ENCODE assay signal across 19 cellular contexts in genomic region chr9:94250456-94250855, GRCh38. TPM values are rescaled to one million over a fixed set of nuclear protein-coding genes. Genes with fewer than 3 reads are reported as not detected.
DNase-seq lines count a peak whose midpoint lies in the region; ATAC-seq and TF ChIP-seq lines count a peak whose summit lies in the region.
"Had no signal": no experiment of that assay in that cellular context is flagged by ENCODE, and none has a peak within 500 bp of the region (broad histone marks: within the 10 kb centered on the region; RNA-seq: fewer than 3 reads in every experiment).

No MANE protein-coding gene starts in this region.

- TF ChIP-seq CTCF in PC-3 (conservative IDR thresholded peaks at IDR 0.05; ENCODE audit: low read depth, low read length) (no peak), endothelial cell (IDR thresholded peaks at IDR 0.05; ENCODE audit: unreplicated experiment) (no peak)

- POLR2A ChIA-PET in CD8-positive, alpha-beta memory T cell (lab: Charles Lee): no interaction called here
- POLR2A ChIA-PET in PC-3 (lab: Charles Lee; ENCODE audit: unreplicated experiment): no interaction called here
- POLR2A ChIA-PET in activated naive CD8-positive, alpha-beta T cell treated with anti-CD3 and anti-CD28 coated beads, Interleukin-2, amount 10 ng/mL, durations not matched to agents 7 days and 5 days (lab: Charles Lee): no interaction called here

- BruUV-seq in PC-3 (replicated peaks; lab: Mats Ljungman, UMichigan): no TSS peak

- H3K4me3 Mint-ChIP-seq in CD8-positive, alpha-beta memory T cell: peak overlapping the region in 1 of 7 donors; percentile 8
- no peak overlapping the region for H3K4me3 Mint-ChIP-seq in activated naive CD8-positive, alpha-beta T cell treated with anti-CD3 and anti-CD28 coated beads, Interleukin-2, amount 10 ng/mL, durations not matched to agents 7 days and 5 days
- no peak overlapping the region for H3K4me3 Mint-ChIP-seq in activated T-helper 1 cell treated with anti-CD3 and anti-CD28 coated beads, Interleukin-12 subunit alpha, Interleukin-12 subunit beta, Interleukin-2, Interleukin-4 antibody, amounts not matched to agents 30 ng/mL and 10 ng/mL and 1 ng/mL, durations not matched to agents 14 hours and 24 hours and 36 hours
- no peak overlapping the region for H3K4me3 Mint-ChIP-seq in endothelial cell (ENCODE audit: unreplicated experiment)
- H3K4me3 Mint-ChIP-seq: neural crest cell had no signal

- no peak overlapping the region for H3K27ac ChIP-seq in CD8-positive, alpha-beta memory T cell (ENCODE audit: low read depth, low read length)
- H3K27ac ChIP-seq in PC-3 (ENCODE audit: low read length): no peak overlapping the region
- H3K27ac ChIP-seq: 22Rv1, BLaER1, heart right ventricle, KMS-11, SJCRH30, stomach had no signal

- no peak overlapping the region for H3K4me3 ChIP-seq in CD8-positive, alpha-beta memory T cell (ENCODE audit: low read length)
- no peak overlapping the region for H3K4me3 ChIP-seq in PC-3 (ENCODE audit: low read length)
- H3K4me3 ChIP-seq: BLaER1, heart right ventricle, SJCRH30, stomach had no signal

- peak overlapping the region in 6 of 8 donors; percentile 17 to 80 (median 64) for H3K27ac Mint-ChIP-seq in CD8-positive, alpha-beta memory T cell
- peak overlapping the region; percentile 3 for H3K27ac Mint-ChIP-seq in activated naive CD8-positive, alpha-beta T cell treated with anti-CD3 and anti-CD28 coated beads, Interleukin-2, amount 10 ng/mL, durations not matched to agents 7 days and 5 days
- no peak overlapping the region for H3K27ac Mint-ChIP-seq in activated T-helper 1 cell treated with anti-CD3 and anti-CD28 coated beads, Interleukin-12 subunit alpha, Interleukin-12 subunit beta, Interleukin-2, Interleukin-4 antibody, amounts not matched to agents 30 ng/mL and 10 ng/mL and 1 ng/mL, durations not matched to agents 14 hours and 24 hours and 36 hours
- H3K27ac Mint-ChIP-seq in endothelial cell (ENCODE audit: unreplicated experiment): no peak overlapping the region

- DNase-seq in NCI-H1417 (lab: John Stamatoyannopoulos, UW) (peak in 2 of 3 experiments; percentile 25 to 63), NCI-H1417 treated with DMSO at 0.1 percent for 48 hours (lab: John Stamatoyannopoulos, UW) (no peak), PC-3 (peak; percentile 50), endothelial cell (ENCODE audit: low spot score) (no peak)
- peak in 2 of 5 donors; percentile 17 to 31 for DNase-seq in CD8-positive, alpha-beta memory T cell
- DNase-seq in activated naive CD8-positive, alpha-beta T cell treated with anti-CD3 and anti-CD28 coated beads, Interleukin-2, amount 10 ng/mL, durations not matched to agents 7 days and 5 days: no peak
- no peak for DNase-seq in activated T-helper 1 cell treated with anti-CD3 and anti-CD28 coated beads, Interleukin-12 subunit alpha, Interleukin-12 subunit beta, Interleukin-2, Interleukin-4 antibody, amounts not matched to agents 30 ng/mL and 10 ng/mL and 1 ng/mL, durations not matched to agents 14 hours and 24 hours and 36 hours (ENCODE audit: low spot score)
- DNase-seq: heart right ventricle, islet precursor cell, mesenchymal stem cell, NCI-H446 treated with DMSO at 0.1 percent for 48 hours, SJCRH30, stomach, T-helper 9 cell had no signal

- no peaks in the 10 kb centered on the region for H3K9me3 ChIP-seq in CD8-positive, alpha-beta memory T cell (ENCODE audit: low read length)
- H3K9me3 ChIP-seq in PC-3 (ENCODE audit: low read length): no peaks in the 10 kb centered on the region
- H3K9me3 ChIP-seq: BLaER1, heart right ventricle, SJCRH30, stomach had no signal

- H3K9ac ChIP-seq in PC-3 (ENCODE audit: low read length): no peak overlapping the region
- H3K9ac ChIP-seq: BLaER1, KMS-11 had no signal

- no peaks in the 10 kb centered on the region for H3K79me2 ChIP-seq in PC-3 (ENCODE audit: low read length)

- intact Hi-C loops in PC-3 (cut with micrococcal nuclease): no loop called here
- intact Hi-C loops in activated T-helper 1 cell treated with anti-CD3 and anti-CD28 coated beads, Interleukin-12 subunit alpha, Interleukin-12 subunit beta, Interleukin-2, Interleukin-4 antibody, amounts not matched to agents 30 ng/mL and 10 ng/mL and 1 ng/mL, durations not matched to agents 14 hours and 24 hours and 36 hours (cut with micrococcal nuclease): no loop called here

- H3F3A ChIP-seq in PC-3 (ENCODE audit: low read length, unreplicated experiment): no peaks in the 10 kb centered on the region

- H3K27me3 ChIP-seq in CD8-positive, alpha-beta memory T cell (ENCODE audit: insufficient read depth, low read length, poor library complexity, severe bottlenecking): no peaks in the 10 kb centered on the region
- H3K27me3 ChIP-seq in PC-3 (ENCODE audit: low read length): no peaks in the 10 kb centered on the region
- H3K27me3 ChIP-seq: BLaER1, heart right ventricle, stomach had no signal

- no peaks in the 10 kb centered on the region for H3K36me3 ChIP-seq in CD8-positive, alpha-beta memory T cell (ENCODE audit: insufficient read depth, low read length)
- no peaks in the 10 kb centered on the region for H3K36me3 ChIP-seq in PC-3 (ENCODE audit: low read depth, low read length)
- H3K36me3 ChIP-seq: BLaER1, heart right ventricle, SJCRH30, stomach had no signal

- H3K36me3 Mint-ChIP-seq in CD8-positive, alpha-beta memory T cell: no peaks in the 10 kb centered on the region
- H3K36me3 Mint-ChIP-seq in activated naive CD8-positive, alpha-beta T cell treated with anti-CD3 and anti-CD28 coated beads, Interleukin-2, amount 10 ng/mL, durations not matched to agents 7 days and 5 days: no peaks in the 10 kb centered on the region
- no peaks in the 10 kb centered on the region for H3K36me3 Mint-ChIP-seq in activated T-helper 1 cell treated with anti-CD3 and anti-CD28 coated beads, Interleukin-12 subunit alpha, Interleukin-12 subunit beta, Interleukin-2, Interleukin-4 antibody, amounts not matched to agents 30 ng/mL and 10 ng/mL and 1 ng/mL, durations not matched to agents 14 hours and 24 hours and 36 hours (ENCODE audit: low read depth)
- no peaks in the 10 kb centered on the region for H3K36me3 Mint-ChIP-seq in endothelial cell (ENCODE audit: low read depth, unreplicated experiment)

- peaks cover 8% of the 10 kb centered on the region for H3K4me1 ChIP-seq in CD8-positive, alpha-beta memory T cell (ENCODE audit: insufficient read depth, low read length)
- 0 out of 2 replicates have a peak, but pooled peaks cover 7% of the 10 kb centered on the region for H3K4me1 ChIP-seq in PC-3 (ENCODE audit: insufficient read depth, low read length)
- H3K4me1 ChIP-seq: BLaER1, heart right ventricle, SJCRH30, stomach had no signal

- no peak overlapping the region for H3K4me2 ChIP-seq in PC-3 (ENCODE audit: low read length)
- H3K4me2 ChIP-seq: BLaER1, KMS-11 had no signal

- no peak for ATAC-seq in PC-3
- no peak for ATAC-seq in activated naive CD8-positive, alpha-beta T cell treated with anti-CD3 and anti-CD28 coated beads, Interleukin-2, amount 10 ng/mL, durations not matched to agents 7 days and 5 days (ENCODE audit: low read depth)
- no peak for ATAC-seq in GM18498 (IDR thresholded peaks at IDR 0.05; ENCODE audit: unreplicated experiment)
- ATAC-seq: heart right ventricle had no signal

- no peaks in the 10 kb centered on the region for H3K9me3 Mint-ChIP-seq in CD8-positive, alpha-beta memory T cell
- H3K9me3 Mint-ChIP-seq in activated naive CD8-positive, alpha-beta T cell treated with anti-CD3 and anti-CD28 coated beads, Interleukin-2, amount 10 ng/mL, durations not matched to agents 7 days and 5 days: no peaks in the 10 kb centered on the region
- H3K9me3 Mint-ChIP-seq in activated T-helper 1 cell treated with anti-CD3 and anti-CD28 coated beads, Interleukin-12 subunit alpha, Interleukin-12 subunit beta, Interleukin-2, Interleukin-4 antibody, amounts not matched to agents 30 ng/mL and 10 ng/mL and 1 ng/mL, durations not matched to agents 14 hours and 24 hours and 36 hours: no peaks in the 10 kb centered on the region
- no peaks in the 10 kb centered on the region for H3K9me3 Mint-ChIP-seq in endothelial cell (ENCODE audit: unreplicated experiment)
- H3K9me3 Mint-ChIP-seq: neural crest cell had no signal

- no peaks in the 10 kb centered on the region for H4K20me1 ChIP-seq in PC-3 (ENCODE audit: low read length)
- H4K20me1 ChIP-seq: BLaER1 had no signal

- no peaks in the 10 kb centered on the region for H3K9me2 ChIP-seq in PC-3 (replicated peaks; ENCODE audit: low read length)

- CTCF ChIA-PET in CD8-positive, alpha-beta memory T cell (lab: Charles Lee): no interaction called here
- CTCF ChIA-PET in PC-3 (lab: Charles Lee): no interaction called here

- H3K27me3 Mint-ChIP-seq in CD8-positive, alpha-beta memory T cell: no peaks in the 10 kb centered on the region
- H3K27me3 Mint-ChIP-seq in activated naive CD8-positive, alpha-beta T cell treated with anti-CD3 and anti-CD28 coated beads, Interleukin-2, amount 10 ng/mL, durations not matched to agents 7 days and 5 days: no peaks in the 10 kb centered on the region
- peaks cover 6% of the 10 kb centered on the region for H3K27me3 Mint-ChIP-seq in activated T-helper 1 cell treated with anti-CD3 and anti-CD28 coated beads, Interleukin-12 subunit alpha, Interleukin-12 subunit beta, Interleukin-2, Interleukin-4 antibody, amounts not matched to agents 30 ng/mL and 10 ng/mL and 1 ng/mL, durations not matched to agents 14 hours and 24 hours and 36 hours (ENCODE audit: insufficient read depth)
- H3K27me3 Mint-ChIP-seq in endothelial cell (ENCODE audit: unreplicated experiment): no peaks in the 10 kb centered on the region

- H3K4me1 Mint-ChIP-seq in CD8-positive, alpha-beta memory T cell: peaks cover 11 to 20% (median 12%) of the 10 kb centered on the region in 3 donors
- peaks cover 11% of the 10 kb centered on the region for H3K4me1 Mint-ChIP-seq in activated naive CD8-positive, alpha-beta T cell treated with anti-CD3 and anti-CD28 coated beads, Interleukin-2, amount 10 ng/mL, durations not matched to agents 7 days and 5 days
- H3K4me1 Mint-ChIP-seq in activated T-helper 1 cell treated with anti-CD3 and anti-CD28 coated beads, Interleukin-12 subunit alpha, Interleukin-12 subunit beta, Interleukin-2, Interleukin-4 antibody, amounts not matched to agents 30 ng/mL and 10 ng/mL and 1 ng/mL, durations not matched to agents 14 hours and 24 hours and 36 hours (ENCODE audit: low read depth): peaks cover 5% of the 10 kb centered on the region
- H3K4me1 Mint-ChIP-seq in endothelial cell (ENCODE audit: unreplicated experiment): no peaks in the 10 kb centered on the region

- no peak overlapping the region for H2AFZ ChIP-seq in PC-3 (ENCODE audit: low read length)

RNA-seq across cellular contexts. Expression of gene ZNF169, which starts 8.6 kb away (rescaled TPM):
- 1 to 10 TPM; 5.3 to 6.3 TPM for total RNA-seq in CD8-positive, alpha-beta memory T cell
- polyA plus RNA-seq in CD8-positive, alpha-beta memory T cell: 3.8 TPM
- total RNA-seq in PC-3 (2014; rRNA removed) (2.4 and 2.8 TPM in 2 replicates), endothelial cell (ENCODE audit: unreplicated experiment) (4.9 TPM)
- total RNA-seq in activated naive CD8-positive, alpha-beta T cell treated with anti-CD3 and anti-CD28 coated beads, Interleukin-2, amount 10 ng/mL, durations not matched to agents 7 days and 5 days: 10 to 100 TPM; 11.4 to 11.6 TPM
- 9.3 and 9.9 TPM in 2 replicates for total RNA-seq in activated T-helper 1 cell treated with anti-CD3 and anti-CD28 coated beads, Interleukin-12 subunit alpha, Interleukin-12 subunit beta, Interleukin-2, Interleukin-4 antibody, amounts not matched to agents 30 ng/mL and 10 ng/mL and 1 ng/mL, durations not matched to agents 14 hours and 24 hours and 36 hours

Comparison
In these comparisons a context has a peak if more than half of its experiments do, and no peak if none do; other contexts are left out.
1. DNase-seq: peak in NCI-H1417 (2 of 3) and PC-3 (single experiment); none in NCI-H1417 treated with DMSO at 0.1 percent for 48 hours (single experiment), activated naive CD8-positive, alpha-beta T cell treated with anti-CD3 and anti-CD28 coated beads, Interleukin-2, amount 10 ng/mL, durations not matched to agents 7 days and 5 days (single experiment), activated T-helper 1 cell treated with anti-CD3 and anti-CD28 coated beads, Interleukin-12 subunit alpha, Interleukin-12 subunit beta, Interleukin-2, Interleukin-4 antibody, amounts not matched to agents 30 ng/mL and 10 ng/mL and 1 ng/mL, durations not matched to agents 14 hours and 24 hours and 36 hours (single experiment) and endothelial cell (single experiment).
2. H3K27ac Mint-ChIP-seq: peak in CD8-positive, alpha-beta memory T cell (6 of 8) and activated naive CD8-positive, alpha-beta T cell treated with anti-CD3 and anti-CD28 coated beads, Interleukin-2, amount 10 ng/mL, durations not matched to agents 7 days and 5 days (single experiment); none in activated T-helper 1 cell treated with anti-CD3 and anti-CD28 coated beads, Interleukin-12 subunit alpha, Interleukin-12 subunit beta, Interleukin-2, Interleukin-4 antibody, amounts not matched to agents 30 ng/mL and 10 ng/mL and 1 ng/mL, durations not matched to agents 14 hours and 24 hours and 36 hours (single experiment) and endothelial cell (single experiment).